14 cellular contexts compared by ENCODE assay signal in the genomic region with DNA sequence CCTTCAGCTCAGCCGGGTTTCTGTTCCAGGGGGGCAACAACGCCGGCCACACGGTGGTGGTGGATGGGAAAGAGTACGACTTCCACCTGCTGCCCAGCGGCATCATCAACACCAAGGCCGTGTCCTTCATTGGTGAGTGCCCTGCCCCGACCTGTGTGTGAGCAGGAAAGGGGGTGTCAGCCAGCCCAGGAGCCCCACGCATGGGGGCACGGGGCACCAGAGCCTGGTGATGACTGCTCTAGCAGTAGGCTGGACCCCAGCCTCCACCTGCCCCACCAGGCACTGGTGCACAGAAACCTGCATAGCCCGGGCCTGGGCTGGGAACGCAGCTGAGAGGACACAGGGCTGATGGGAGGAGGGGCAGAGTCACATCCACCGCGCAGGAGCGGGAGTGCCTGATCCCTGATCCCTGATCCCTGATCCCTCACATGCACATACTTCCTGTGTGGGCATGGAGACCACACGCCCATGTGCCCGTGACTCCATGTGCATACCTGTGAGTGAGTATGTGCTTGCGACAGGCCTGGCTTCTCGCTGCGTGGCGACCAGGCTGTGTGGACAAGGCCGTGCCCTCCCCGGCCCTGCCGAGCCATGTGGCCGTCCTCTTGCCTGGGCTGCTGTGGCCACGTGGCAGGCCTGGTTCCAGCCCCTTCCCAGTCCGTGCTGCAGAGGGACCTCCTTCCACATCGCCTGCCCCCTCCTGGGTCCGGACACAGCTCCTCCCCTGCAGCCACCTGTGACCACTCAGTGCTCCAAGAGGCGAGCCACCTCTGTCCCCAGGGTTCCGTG. TPM values are rescaled to one million over a fixed set of nuclear protein-coding genes. Genes with fewer than 3 reads are reported as not detected.
DNase-seq lines count a peak whose midpoint lies in the region; ATAC-seq and TF ChIP-seq lines count a peak whose summit lies in the region.
"Had no signal": no experiment of that assay in that cellular context is flagged by ENCODE, and none has a peak within 500 bp of the region (broad histone marks: within the 10 kb centered on the region; RNA-seq: fewer than 3 reads in every experiment).

No MANE protein-coding gene starts in this region.

- H3K4me1 ChIP-seq in left lung (peaks cover 9 to 35% of the 10 kb centered on the region in 2 donors), SJCRH30 (no peaks in the 10 kb centered on the region)
- no peaks in the 10 kb centered on the region for H3K4me1 ChIP-seq in CD8-positive, alpha-beta T cell (ENCODE audit: insufficient read depth, low read length)

- no peak overlapping the region for H3K4me3 Mint-ChIP-seq in stimulated activated naive B cell treated with anti-CD40 and anti-IgM and Interleukin-4, amounts not matched to agents 10 μg/mL and 1 μg/mL and 100 μg/mL, for 72 hours
- H3K4me3 Mint-ChIP-seq in CD8-positive, alpha-beta T cell: no peak overlapping the region
- H3K4me3 Mint-ChIP-seq: type B pancreatic cell had no signal

- intact Hi-C loops in left lung (cut with DNase I): no loop called here
- intact Hi-C loops in CD8-positive, alpha-beta T cell (cut with DNase I, micrococcal nuclease): no loop called here

- peaks cover 5 to 20% of the 10 kb centered on the region in 2 donors for H3K27me3 Mint-ChIP-seq in stimulated activated naive B cell treated with anti-CD40 and anti-IgM and Interleukin-4, amounts not matched to agents 10 μg/mL and 1 μg/mL and 100 μg/mL, for 72 hours
- H3K27me3 Mint-ChIP-seq in CD8-positive, alpha-beta T cell (ENCODE audit: low read depth): no peaks in the 10 kb centered on the region
- H3K27me3 Mint-ChIP-seq: type B pancreatic cell had no signal

- CTCF ChIA-PET in CD8-positive, alpha-beta T cell (lab: Charles Lee): no interaction called here

- no peaks in the 10 kb centered on the region for H3K27me3 ChIP-seq in H7 (ENCODE audit: control insufficient read depth, insufficient read depth, low read length)
- H3K27me3 ChIP-seq in left lung: no peaks in the 10 kb centered on the region
- no peaks in the 10 kb centered on the region for H3K27me3 ChIP-seq in CD8-positive, alpha-beta T cell (ENCODE audit: insufficient read depth, low read length)
- H3K27me3 ChIP-seq in SJCRH30: peaks cover 9% of the 10 kb centered on the region; the same call in 1 of the 2 replicates
- H3K27me3 ChIP-seq: ovary had no signal

- POLR2A ChIA-PET in CD8-positive, alpha-beta T cell (lab: Charles Lee): no interaction called here

- peak overlapping the region; percentile 42 for H3K27ac Mint-ChIP-seq in stimulated activated naive B cell treated with anti-CD40 and anti-IgM and Interleukin-4, amounts not matched to agents 10 μg/mL and 1 μg/mL and 100 μg/mL, for 72 hours
- no peak overlapping the region for H3K27ac Mint-ChIP-seq in CD8-positive, alpha-beta T cell
- H3K27ac Mint-ChIP-seq: type B pancreatic cell had no signal

- H3K9me3 Mint-ChIP-seq in stimulated activated naive B cell treated with anti-CD40 and anti-IgM and Interleukin-4, amounts not matched to agents 10 μg/mL and 1 μg/mL and 100 μg/mL, for 72 hours: no peaks in the 10 kb centered on the region
- H3K9me3 Mint-ChIP-seq in CD8-positive, alpha-beta T cell: no peaks in the 10 kb centered on the region
- H3K9me3 Mint-ChIP-seq: type B pancreatic cell had no signal

- H3K36me3 Mint-ChIP-seq in stimulated activated naive B cell treated with anti-CD40 and anti-IgM and Interleukin-4, amounts not matched to agents 10 μg/mL and 1 μg/mL and 100 μg/mL, for 72 hours: no peaks in the 10 kb centered on the region
- H3K36me3 Mint-ChIP-seq in CD8-positive, alpha-beta T cell: peaks cover 2% of the 10 kb centered on the region
- H3K36me3 Mint-ChIP-seq: type B pancreatic cell had no signal

- H3K4me3 ChIP-seq in H7 (ENCODE audit: insufficient read depth, low read depth, low read length): no peak overlapping the region
- no peak overlapping the region for H3K4me3 ChIP-seq in left lung
- H3K4me3 ChIP-seq in CD8-positive, alpha-beta T cell (ENCODE audit: low read depth, low read length): no peak overlapping the region
- no peak overlapping the region for H3K4me3 ChIP-seq in SJCRH30
- H3K4me3 ChIP-seq: ovary, SK-N-MC had no signal

- H3K27ac ChIP-seq in cingulate gyrus (ENCODE audit: low read depth, low read length): peak overlapping the region; percentile 91
- H3K27ac ChIP-seq in left lung: peak overlapping the region; percentile 21 to 60
- H3K27ac ChIP-seq in CD8-positive, alpha-beta T cell (ENCODE audit: low read depth, low read length): no peak overlapping the region
- H3K27ac ChIP-seq in SJCRH30: no peak overlapping the region
- H3K27ac ChIP-seq: SK-N-MC had no signal

- no peak for ATAC-seq in left lung
- no peak for ATAC-seq in stimulated activated naive B cell treated with anti-CD40 and anti-IgM and Interleukin-4, amounts not matched to agents 10 μg/mL and 1 μg/mL and 100 μg/mL, for 72 hours (replicated peaks)
- ATAC-seq in CD8-positive, alpha-beta T cell: no peak

- peaks cover 1 to 7% of the 10 kb centered on the region in 2 donors for H3K4me1 Mint-ChIP-seq in stimulated activated naive B cell treated with anti-CD40 and anti-IgM and Interleukin-4, amounts not matched to agents 10 μg/mL and 1 μg/mL and 100 μg/mL, for 72 hours
- no peaks in the 10 kb centered on the region for H3K4me1 Mint-ChIP-seq in CD8-positive, alpha-beta T cell (ENCODE audit: low read depth)

- peak; percentile 67 for DNase-seq in H7
- no peak for DNase-seq in left lung
- DNase-seq in stimulated activated naive B cell treated with anti-CD40 and anti-IgM and Interleukin-4, amounts not matched to agents 10 μg/mL and 1 μg/mL and 100 μg/mL, for 72 hours: no peak
- DNase-seq in CD8-positive, alpha-beta T cell: no peak
- no peak for DNase-seq in SJCRH30
- DNase-seq in retina: no peak
- no peak for DNase-seq in NCI-H1105 (lab: John Stamatoyannopoulos, UW)
- DNase-seq: COR-L47; effector memory CD4-positive, alpha-beta T cell; MV-4-11 had no signal

- no peak for TF ChIP-seq CTCF in left lung (IDR thresholded peaks at IDR 0.05)
- no peak for TF ChIP-seq CTCF in CD8-positive, alpha-beta T cell (IDR thresholded peaks at IDR 0.05)

- H3K9me3 ChIP-seq in left lung: no peaks in the 10 kb centered on the region
- H3K9me3 ChIP-seq in CD8-positive, alpha-beta T cell (ENCODE audit: low read length): no peaks in the 10 kb centered on the region
- H3K9me3 ChIP-seq in SJCRH30 (replicated peaks): no peaks in the 10 kb centered on the region
- H3K9me3 ChIP-seq: ovary had no signal

- H3K36me3 ChIP-seq in H7 (replicated peaks; ENCODE audit: control insufficient read depth, insufficient read depth, low read length): peaks cover 3% of the 10 kb centered on the region
- no peaks in the 10 kb centered on the region for H3K36me3 ChIP-seq in left lung
- no peaks in the 10 kb centered on the region for H3K36me3 ChIP-seq in CD8-positive, alpha-beta T cell (ENCODE audit: insufficient read depth, low read length)
- H3K36me3 ChIP-seq in SJCRH30: no peaks in the 10 kb centered on the region
- H3K36me3 ChIP-seq: ovary had no signal

RNA-seq across cellular contexts. Expression of a gene that starts 11.2 kb away (rescaled TPM):
- total RNA-seq in H7 (2014; rRNA removed; shearing (Covaris generic)): 10.3 and 11.2 TPM in 2 replicates
- 1 to 10 TPM; 5.2 to 5.3 TPM for total RNA-seq in left lung
- 1 to 10 TPM; 2.4 to 3.5 TPM for total RNA-seq in CD8-positive, alpha-beta T cell
- total RNA-seq in SJCRH30 (2014; rRNA removed; shearing (Covaris generic)): 0.58 and 1.2 TPM in 2 replicates

RNA-seq across cellular contexts. Expression of a gene that starts 17.8 kb away (rescaled TPM):
- total RNA-seq in H7 (2014; rRNA removed; shearing (Covaris generic)): 206 and 249 TPM in 2 replicates
- total RNA-seq in left lung: 10 to 100 TPM; 59.2 to 69.5 TPM
- total RNA-seq in CD8-positive, alpha-beta T cell: 100 to 1,000 TPM; 104 to 115 TPM
- total RNA-seq in SJCRH30 (2014; rRNA removed; shearing (Covaris generic)): 105 and 157 TPM in 2 replicates

RNA-seq across cellular contexts. Expression of a gene that starts 45.8 kb away (rescaled TPM):
- total RNA-seq in H7 (2014; rRNA removed; shearing (Covaris generic)): 62.8 and 78.6 TPM in 2 replicates
- total RNA-seq in left lung: 100 to 1,000 TPM; 111 to 120 TPM
- 10 to 100 TPM; 42.2 to 49.1 TPM for total RNA-seq in CD8-positive, alpha-beta T cell
- 36.9 and 38.3 TPM in 2 replicates for total RNA-seq in SJCRH30 (2014; rRNA removed; shearing (Covaris generic))

Comparison
In these comparisons a context has a peak if more than half of its experiments do, and no peak if none do; other contexts are left out.
1. H3K27ac ChIP-seq: peak in cingulate gyrus (single experiment) and left lung (2 of 2); none in CD8-positive, alpha-beta T cell (single experiment) and SJCRH30 (single experiment).